15 cellular contexts compared by ENCODE assay signal in genomic region chr1:77756052-77756754, GRCh38. TPM values are rescaled to one million over a fixed set of nuclear protein-coding genes. Genes with fewer than 3 reads are reported as not detected.
DNase-seq lines count a peak whose midpoint lies in the region; ATAC-seq, FAIRE-seq and TF ChIP-seq lines count a peak whose summit lies in the region.
"Had no signal": no experiment of that assay in that cellular context is flagged by ENCODE, and none has a peak within 500 bp of the region (broad histone marks: within the 10 kb centered on the region; RNA-seq: fewer than 3 reads in every experiment).

No MANE protein-coding gene starts in this region.

- H3K36me3 Mint-ChIP-seq in activated T-cell treated with anti-CD3 and anti-CD28 coated beads, Interleukin-2, amount 50 U/mL, for 4 hours (ENCODE audit: insufficient read depth): no peaks in the 10 kb centered on the region
- H3K36me3 Mint-ChIP-seq in stimulated activated effector memory CD8-positive, alpha-beta T cell treated with anti-CD3 and anti-CD28 coated beads, Interleukin-12 subunit alpha, Interleukin-12 subunit beta, amount 100 ng/mL, for 72 hours: peaks cover 3% of the 10 kb centered on the region

- no peaks in the 10 kb centered on the region for H3K27me3 ChIP-seq in K562 (ENCODE audit: control insufficient read depth in 2 of 2, insufficient read depth in 2 of 2, low read length in 2 of 2)
- H3K27me3 ChIP-seq: thyroid gland had no signal

- H2AFZ ChIP-seq in K562 (ENCODE audit: low read depth, low read length): no peak overlapping the region

- no peaks in the 10 kb centered on the region for H3K9me3 ChIP-seq in K562 (replicated peaks; ENCODE audit: control insufficient read depth, insufficient read depth, low read depth, low read length)
- H3K9me3 ChIP-seq: lower lobe of right lung, thyroid gland had no signal

- H3K4me2 ChIP-seq in K562 (ENCODE audit: insufficient read depth, low read length): peak overlapping the region; percentile 20; the same call in 1 of the 2 replicates

- peak overlapping the region in 1 of 2 experiments; percentile 82; a peak in 1 of 4 replicates for H3K9ac ChIP-seq in K562 (ENCODE audit: insufficient read depth in 1 of 2, low read depth in 2 of 2, low read length in 2 of 2)

- peaks cover 81% of the 10 kb centered on the region for H3K79me2 ChIP-seq in K562 (ENCODE audit: control insufficient read depth, insufficient read depth, low read length)

- H3K27me3 Mint-ChIP-seq in activated T-cell treated with anti-CD3 and anti-CD28 coated beads, Interleukin-2, amount 50 U/mL, for 4 hours (ENCODE audit: low read depth): no peaks in the 10 kb centered on the region

- POLR2A ChIA-PET in K562 (lab: Yijun Ruan, JAX): interaction anchor here (1.0 to 2.1 kb wide), 3 partner anchors 8 to 16 kb away, joined by 3 to 10 read pairs (median 3); no protein-coding TSS in a partner anchor

- peaks cover 3% of the 10 kb centered on the region; the same call in 2 of the 3 replicates for H3K36me3 ChIP-seq in K562 (ENCODE audit: control insufficient read depth, insufficient read depth, low read length)
- H3K36me3 ChIP-seq: lower lobe of right lung, thyroid gland had no signal

- DNase-seq in activated T-cell treated with anti-CD3 and anti-CD28 coated beads, Interleukin-2, amount 50 U/mL, for 4 hours: no peak
- no peak for DNase-seq in activated T-cell treated with anti-CD3 and anti-CD28 coated beads, Interleukin-2, amount 50 U/mL, for 1 hour
- DNase-seq in NAMALWA (ENCODE audit: low spot score) (peak; percentile 20), K562 (ENCODE audit: extremely low read depth in 1 of 4, low spot score in 3 of 4) (no peak), cerebellar nuclear complex (lab: John Stamatoyannopoulos, UW) (no peak), AG08396 (ENCODE audit: low spot score) (no peak), hepatic stellate cell (ENCODE audit: low spot score) (no peak)
- DNase-seq in stimulated activated effector memory CD8-positive, alpha-beta T cell treated with anti-CD3 and anti-CD28 coated beads, Interleukin-12 subunit alpha, Interleukin-12 subunit beta, amount 100 ng/mL, for 72 hours (ENCODE audit: low spot score in 2 of 2): peak in 1 of 2 donors; percentile 33
- DNase-seq: dermis blood vessel endothelial cell; DMS153; lower lobe of right lung; NCI-H1694; NCI-H510A treated with DMSO at 0.1 percent for 48 hours; stimulated activated CD4-positive, alpha-beta T cell treated with anti-CD3 and anti-CD28 coated beads, Interleukin-12 subunit alpha, Interleukin-12 subunit beta, amount 100 ng/mL, for 4 hours; thyroid gland had no signal

- 0 out of 3 replicates have a peak overlapping the region, but pooled peaks have one; percentile 10 for H3K27ac ChIP-seq in K562 (ENCODE audit: extremely low read depth, low read depth, low read length)
- H3K27ac ChIP-seq: thyroid gland had no signal

- no peaks in the 10 kb centered on the region for H3K9me3 Mint-ChIP-seq in activated T-cell treated with anti-CD3 and anti-CD28 coated beads, Interleukin-2, amount 50 U/mL, for 4 hours
- H3K9me3 Mint-ChIP-seq in stimulated activated effector memory CD8-positive, alpha-beta T cell treated with anti-CD3 and anti-CD28 coated beads, Interleukin-12 subunit alpha, Interleukin-12 subunit beta, amount 100 ng/mL, for 72 hours: no peaks in the 10 kb centered on the region

- ATAC-seq in activated T-cell treated with anti-CD3 and anti-CD28 coated beads, Interleukin-2, amount 50 U/mL, for 4 hours: no peak
- ATAC-seq in K562: peak; percentile 6; the same call in 1 of the 3 replicates
- no peak for ATAC-seq in stimulated activated effector memory CD8-positive, alpha-beta T cell treated with anti-CD3 and anti-CD28 coated beads, Interleukin-12 subunit alpha, Interleukin-12 subunit beta, amount 100 ng/mL, for 72 hours
- ATAC-seq: lower lobe of right lung had no signal

- CTCF ChIA-PET in K562 (lab: Yijun Ruan, JAX; ENCODE audit: low intra/inter-chr PET ratio): no interaction called here

- no peak for TF ChIP-seq RAD21 in K562 (CRISPR knock-in tag; conservative IDR thresholded peaks at IDR 0.05 in 1 of 2, IDR thresholded peaks at IDR 0.05 in 1 of 2)

- TF ChIP-seq POLR2A in K562 (conservative IDR thresholded peaks at IDR 0.05): no peak

- peaks cover 52% of the 10 kb centered on the region for H3K4me1 Mint-ChIP-seq in activated T-cell treated with anti-CD3 and anti-CD28 coated beads, Interleukin-2, amount 50 U/mL, for 4 hours (ENCODE audit: low read depth)
- peaks cover 28% of the 10 kb centered on the region for H3K4me1 Mint-ChIP-seq in stimulated activated effector memory CD8-positive, alpha-beta T cell treated with anti-CD3 and anti-CD28 coated beads, Interleukin-12 subunit alpha, Interleukin-12 subunit beta, amount 100 ng/mL, for 72 hours

- BruUV-seq in K562 (replicated peaks; lab: Mats Ljungman, UMichigan): no TSS peak

- H3K4me1 ChIP-seq in K562 (replicated peaks in 1 of 2; ENCODE audit: control insufficient read depth in 2 of 2, insufficient read depth in 2 of 2, low read length in 2 of 2): peaks cover 18 to 26% of the 10 kb centered on the region in 2 experiments

- peaks cover 6% of the 10 kb centered on the region; the same call in 1 of the 2 replicates for H4K20me1 ChIP-seq in K562 (replicated peaks; ENCODE audit: control insufficient read depth, insufficient read depth, low read length)

- in situ Hi-C loops in K562 (cut with MboI): no loop called here

- no peak overlapping the region for H3K4me3 ChIP-seq in K562
- H3K4me3 ChIP-seq: lower lobe of right lung, thyroid gland had no signal

- peak overlapping the region; percentile 61 for H3K27ac Mint-ChIP-seq in stimulated activated effector memory CD8-positive, alpha-beta T cell treated with anti-CD3 and anti-CD28 coated beads, Interleukin-12 subunit alpha, Interleukin-12 subunit beta, amount 100 ng/mL, for 72 hours

- TF ChIP-seq CTCF in K562 (IDR thresholded peaks at IDR 0.05 in 2 of 3, conservative IDR thresholded peaks at IDR 0.05 in 1 of 3; ENCODE audit: insufficient read depth in 2 of 3, low read depth in 1 of 3, low read length in 3 of 3): no peak

- H3K4me3 Mint-ChIP-seq in activated T-cell treated with anti-CD3 and anti-CD28 coated beads, Interleukin-2, amount 50 U/mL, for 4 hours: peak overlapping the region; percentile 11
- H3K4me3 Mint-ChIP-seq in stimulated activated effector memory CD8-positive, alpha-beta T cell treated with anti-CD3 and anti-CD28 coated beads, Interleukin-12 subunit alpha, Interleukin-12 subunit beta, amount 100 ng/mL, for 72 hours: no peak overlapping the region

- no peak for TF ChIP-seq EP300 in K562 (IDR thresholded peaks at IDR 0.05; ENCODE audit: low read length)

- intact Hi-C loops in K562 (cut with micrococcal nuclease): loop anchor here (2.0 to 5.0 kb wide), 2 partner anchors 21 to 251 kb away; no protein-coding TSS in a partner anchor

- 6% methylated on average over 1 of the region's 1 CpG for WGBS in K562 (ENCODE audit: insufficient coverage, low coverage, missing lambda C conversion rate)

- no peaks in the 10 kb centered on the region for H3K9me1 ChIP-seq in K562 (ENCODE audit: control insufficient read depth, insufficient read depth, low read length)

- FAIRE-seq in K562 (lab: Jason Lieb, UNC): no peak

TF ChIP-seq in K562, 482 proteins besides CTCF, POLR2A, EP300 and RAD21:
- no peak for TF ChIP-seq MYBL2 (IDR thresholded peaks at IDR 0.05; ENCODE audit: low read depth)
- TF ChIP-seq MYBL2 (CRISPR knock-in tag; IDR thresholded peaks at IDR 0.05; ENCODE audit: borderline replicate concordance): no peak
- TF ChIP-seq TARDBP (IDR thresholded peaks at IDR 0.05): no peak
- no peak for TF ChIP-seq CHD2 (IDR thresholded peaks at IDR 0.05; ENCODE audit: low read depth, low read length)

RNA-seq across cellular contexts. Expression of gene USP33, which starts 3.4 kb away (rescaled TPM):
- 10 to 100 TPM; 30.2 to 38.1 (median 32.1) TPM for total RNA-seq in activated T-cell treated with anti-CD3 and anti-CD28 coated beads, Interleukin-2, amount 50 U/mL, for 4 hours
- total RNA-seq in K562 (2011; cell fraction: chromatin; rRNA removed; ENCODE audit: low replicate concordance): 77.4 and 279 TPM in 2 replicates
- 27.5 and 41.8 TPM in 2 replicates for total RNA-seq in K562 (2011; cell fraction: nucleolus; rRNA removed)
- total RNA-seq in K562 (2011; cell fraction: nucleoplasm; rRNA removed): 90.8 and 112 TPM in 2 replicates
- total RNA-seq in K562 (2014; rRNA removed): 41.6 and 44.7 TPM in 2 replicates
- 80.7 and 88.8 TPM in 2 replicates for total RNA-seq in K562 (2014; rRNA removed; fragmentation: Illumina TruSeq; extraction: Trizol)
- 68.8 and 71.1 TPM in 2 replicates for total RNA-seq in K562 (2015; rRNA removed; fragmentation: Illumina TruSeq; extraction: Trizol)
- total RNA-seq in K562 (2021): 42.2 and 43.3 TPM in 2 replicates
- 63.8 and 83.5 TPM in 2 replicates for polyA plus RNA-seq in K562 (2011; rRNA removed)
- polyA plus RNA-seq in K562 (2011; cell fraction: cytosol; rRNA removed): 14.3 and 25.7 TPM in 2 replicates
- polyA plus RNA-seq in K562 (2011; cell fraction: nucleus; rRNA removed): 49.7 and 68.5 TPM in 2 replicates
- 29.8 and 37.6 TPM in 2 replicates for polyA plus RNA-seq in K562 (2012)
- 45.6 and 46.7 TPM in 2 replicates for polyA plus RNA-seq in K562 (2014; fragmentation: Illumina TruSeq; extraction: Trizol)
- 10 to 100 TPM; 22.4 to 24.1 TPM for polyA plus RNA-seq in K562 (2014; fragmentation: Nextera tagmentation; extraction: Ambion mirVana)
- 41.2 and 44.8 TPM in 2 replicates for polyA plus RNA-seq in K562 (2014; rRNA removed)
- polyA minus RNA-seq in K562 (2011; rRNA and poly(A)+ RNA removed): 78.7 and 92.4 TPM in 2 replicates
- polyA minus RNA-seq in K562 (2011; cell fraction: cytosol; rRNA and poly(A)+ RNA removed): 24.8 and 31.0 TPM in 2 replicates
- polyA minus RNA-seq in K562 (2011; cell fraction: nucleus; rRNA and poly(A)+ RNA removed): 48.2 and 92.5 TPM in 2 replicates

RNA-seq across cellular contexts. Expression of gene MIGA1, which starts 23.2 kb away (rescaled TPM):
- 1 to 10 TPM; 6.4 to 8.2 (median 6.8) TPM for total RNA-seq in activated T-cell treated with anti-CD3 and anti-CD28 coated beads, Interleukin-2, amount 50 U/mL, for 4 hours
- total RNA-seq in K562 (2011; cell fraction: chromatin; rRNA removed; ENCODE audit: low replicate concordance): 9.2 and 21.8 TPM in 2 replicates
- 5.7 and 6.7 TPM in 2 replicates for total RNA-seq in K562 (2011; cell fraction: nucleolus; rRNA removed)
- 12.9 and 23.4 TPM in 2 replicates for total RNA-seq in K562 (2011; cell fraction: nucleoplasm; rRNA removed)
- 1.7 and 2.9 TPM in 2 replicates for total RNA-seq in K562 (2014; rRNA removed)
- total RNA-seq in K562 (2014; rRNA removed; fragmentation: Illumina TruSeq; extraction: Trizol): 5.1 and 6.1 TPM in 2 replicates
- 4.5 and 5.0 TPM in 2 replicates for total RNA-seq in K562 (2015; rRNA removed; fragmentation: Illumina TruSeq; extraction: Trizol)
- 4.0 and 4.4 TPM in 2 replicates for total RNA-seq in K562 (2021)
- 3.5 and 3.6 TPM in 2 replicates for polyA plus RNA-seq in K562 (2011; rRNA removed)
- 0.60 and 1.3 TPM in 2 replicates for polyA plus RNA-seq in K562 (2011; cell fraction: cytosol; rRNA removed)
- 2.5 and 3.0 TPM in 2 replicates for polyA plus RNA-seq in K562 (2011; cell fraction: nucleus; rRNA removed)
- polyA plus RNA-seq in K562 (2012): 1.7 and 2.4 TPM in 2 replicates
- 2.4 and 2.8 TPM in 2 replicates for polyA plus RNA-seq in K562 (2014; fragmentation: Illumina TruSeq; extraction: Trizol)
- 1 to 10 TPM; 1.6 to 1.8 TPM for polyA plus RNA-seq in K562 (2014; fragmentation: Nextera tagmentation; extraction: Ambion mirVana)
- polyA plus RNA-seq in K562 (2014; rRNA removed): 2.9 and 3.1 TPM in 2 replicates
- polyA minus RNA-seq in K562 (2011; rRNA and poly(A)+ RNA removed): 8.2 and 10.7 TPM in 2 replicates
- 1.8 and 3.1 TPM in 2 replicates for polyA minus RNA-seq in K562 (2011; cell fraction: cytosol; rRNA and poly(A)+ RNA removed)
- 5.7 and 9.3 TPM in 2 replicates for polyA minus RNA-seq in K562 (2011; cell fraction: nucleus; rRNA and poly(A)+ RNA removed)
